In genomic region chr7:123548406-123548805, GRCh38 we compare ENCODE assay signal across 2 cellular contexts.
TF ChIP-seq lines count a peak whose summit lies in the region.

No MANE protein-coding gene starts in this region.

TF ChIP-seq in SK-N-SH treated with all-trans-retinoic acid at 6 μM for 48 hours, 23 proteins besides CTCF, POLR2A, EP300 and RAD21 (continued from another document):
- TF ChIP-seq, protein P1, sequence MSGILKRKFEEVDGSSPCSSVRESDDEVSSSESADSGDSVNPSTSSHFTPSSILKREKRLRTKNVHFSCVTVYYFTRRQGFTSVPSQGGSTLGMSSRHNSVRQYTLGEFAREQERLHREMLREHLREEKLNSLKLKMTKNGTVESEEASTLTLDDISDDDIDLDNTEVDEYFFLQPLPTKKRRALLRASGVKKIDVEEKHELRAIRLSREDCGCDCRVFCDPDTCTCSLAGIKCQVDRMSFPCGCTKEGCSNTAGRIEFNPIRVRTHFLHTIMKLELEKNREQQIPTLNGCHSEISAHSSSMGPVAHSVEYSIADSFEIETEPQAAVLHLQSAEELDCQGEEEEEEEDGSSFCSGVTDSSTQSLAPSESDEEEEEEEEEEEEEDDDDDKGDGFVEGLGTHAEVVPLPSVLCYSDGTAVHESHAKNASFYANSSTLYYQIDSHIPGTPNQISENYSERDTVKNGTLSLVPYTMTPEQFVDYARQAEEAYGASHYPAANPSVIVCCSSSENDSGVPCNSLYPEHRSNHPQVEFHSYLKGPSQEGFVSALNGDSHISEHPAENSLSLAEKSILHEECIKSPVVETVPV (CRISPR knock-in tag; IDR thresholded peaks at IDR 0.05): no peak
- TF ChIP-seq TOX (CRISPR knock-in tag; IDR thresholded peaks at IDR 0.05; ENCODE audit: borderline replicate concordance) (no peak), PPARA (CRISPR knock-in tag; IDR thresholded peaks at IDR 0.05; ENCODE audit: borderline replicate concordance) (no peak), SNAI2 (CRISPR knock-in tag; IDR thresholded peaks at IDR 0.05) (no peak), CSDC2 (CRISPR knock-in tag; IDR thresholded peaks at IDR 0.05) (no peak), BACH2 (CRISPR knock-in tag; IDR thresholded peaks at IDR 0.05; ENCODE audit: borderline replicate concordance) (no peak), GLIS3 (CRISPR knock-in tag; IDR thresholded peaks at IDR 0.05) (no peak), ZFP3 (CRISPR knock-in tag; IDR thresholded peaks at IDR 0.05) (no peak), RARB (CRISPR knock-in tag; IDR thresholded peaks at IDR 0.05) (no peak), ZFP30 (CRISPR knock-in tag; IDR thresholded peaks at IDR 0.05) (no peak), ZNF8 (CRISPR knock-in tag; IDR thresholded peaks at IDR 0.05) (no peak)
- TF ChIP-seq, protein P2, sequence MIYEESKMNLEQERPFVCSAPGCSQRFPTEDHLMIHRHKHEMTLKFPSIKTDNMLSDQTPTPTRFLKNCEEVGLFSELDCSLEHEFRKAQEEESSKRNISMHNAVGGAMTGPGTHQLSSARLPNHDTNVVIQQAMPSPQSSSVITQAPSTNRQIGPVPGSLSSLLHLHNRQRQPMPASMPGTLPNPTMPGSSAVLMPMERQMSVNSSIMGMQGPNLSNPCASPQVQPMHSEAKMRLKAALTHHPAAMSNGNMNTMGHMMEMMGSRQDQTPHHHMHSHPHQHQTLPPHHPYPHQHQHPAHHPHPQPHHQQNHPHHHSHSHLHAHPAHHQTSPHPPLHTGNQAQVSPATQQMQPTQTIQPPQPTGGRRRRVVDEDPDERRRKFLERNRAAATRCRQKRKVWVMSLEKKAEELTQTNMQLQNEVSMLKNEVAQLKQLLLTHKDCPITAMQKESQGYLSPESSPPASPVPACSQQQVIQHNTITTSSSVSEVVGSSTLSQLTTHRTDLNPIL (CRISPR knock-in tag; IDR thresholded peaks at IDR 0.05; ENCODE audit: low read depth): no peak

TF ChIP-seq in SK-N-SH, 30 proteins besides CTCF, POLR2A, EP300 and RAD21 (continued from another document):
- TF ChIP-seq, protein P3, sequence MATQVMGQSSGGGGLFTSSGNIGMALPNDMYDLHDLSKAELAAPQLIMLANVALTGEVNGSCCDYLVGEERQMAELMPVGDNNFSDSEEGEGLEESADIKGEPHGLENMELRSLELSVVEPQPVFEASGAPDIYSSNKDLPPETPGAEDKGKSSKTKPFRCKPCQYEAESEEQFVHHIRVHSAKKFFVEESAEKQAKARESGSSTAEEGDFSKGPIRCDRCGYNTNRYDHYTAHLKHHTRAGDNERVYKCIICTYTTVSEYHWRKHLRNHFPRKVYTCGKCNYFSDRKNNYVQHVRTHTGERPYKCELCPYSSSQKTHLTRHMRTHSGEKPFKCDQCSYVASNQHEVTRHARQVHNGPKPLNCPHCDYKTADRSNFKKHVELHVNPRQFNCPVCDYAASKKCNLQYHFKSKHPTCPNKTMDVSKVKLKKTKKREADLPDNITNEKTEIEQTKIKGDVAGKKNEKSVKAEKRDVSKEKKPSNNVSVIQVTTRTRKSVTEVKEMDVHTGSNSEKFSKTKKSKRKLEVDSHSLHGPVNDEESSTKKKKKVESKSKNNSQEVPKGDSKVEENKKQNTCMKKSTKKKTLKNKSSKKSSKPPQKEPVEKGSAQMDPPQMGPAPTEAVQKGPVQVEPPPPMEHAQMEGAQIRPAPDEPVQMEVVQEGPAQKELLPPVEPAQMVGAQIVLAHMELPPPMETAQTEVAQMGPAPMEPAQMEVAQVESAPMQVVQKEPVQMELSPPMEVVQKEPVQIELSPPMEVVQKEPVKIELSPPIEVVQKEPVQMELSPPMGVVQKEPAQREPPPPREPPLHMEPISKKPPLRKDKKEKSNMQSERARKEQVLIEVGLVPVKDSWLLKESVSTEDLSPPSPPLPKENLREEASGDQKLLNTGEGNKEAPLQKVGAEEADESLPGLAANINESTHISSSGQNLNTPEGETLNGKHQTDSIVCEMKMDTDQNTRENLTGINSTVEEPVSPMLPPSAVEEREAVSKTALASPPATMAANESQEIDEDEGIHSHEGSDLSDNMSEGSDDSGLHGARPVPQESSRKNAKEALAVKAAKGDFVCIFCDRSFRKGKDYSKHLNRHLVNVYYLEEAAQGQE (IDR thresholded peaks at IDR 0.05; ENCODE audit: low read depth, low read length): no peak
- no peak for TF ChIP-seq FOXM1 (IDR thresholded peaks at IDR 0.05; ENCODE audit: low read depth)
- TF ChIP-seq, protein P4, sequence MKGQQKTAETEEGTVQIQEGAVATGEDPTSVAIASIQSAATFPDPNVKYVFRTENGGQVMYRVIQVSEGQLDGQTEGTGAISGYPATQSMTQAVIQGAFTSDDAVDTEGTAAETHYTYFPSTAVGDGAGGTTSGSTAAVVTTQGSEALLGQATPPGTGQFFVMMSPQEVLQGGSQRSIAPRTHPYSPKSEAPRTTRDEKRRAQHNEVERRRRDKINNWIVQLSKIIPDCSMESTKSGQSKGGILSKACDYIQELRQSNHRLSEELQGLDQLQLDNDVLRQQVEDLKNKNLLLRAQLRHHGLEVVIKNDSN (IDR thresholded peaks at IDR 0.05; ENCODE audit: borderline replicate concordance, low read depth): no peak
- TF ChIP-seq NRF1 (IDR thresholded peaks at IDR 0.05; ENCODE audit: low read depth, low read length): no peak
- no peak for TF ChIP-seq MXI1 (IDR thresholded peaks at IDR 0.05; ENCODE audit: low read depth, low read length)
- TF ChIP-seq RFX5 (IDR thresholded peaks at IDR 0.05; ENCODE audit: low read length): no peak
- TF ChIP-seq TEAD4 (IDR thresholded peaks at IDR 0.05; ENCODE audit: borderline replicate concordance, insufficient read depth): no peak
- no peak for TF ChIP-seq ELF1 (IDR thresholded peaks at IDR 0.05)
- TF ChIP-seq TCF12 (IDR thresholded peaks at IDR 0.05): no peak
- no peak for TF ChIP-seq GATA2 (CRISPR knock-in tag; IDR thresholded peaks at IDR 0.05)
- no peak for TF ChIP-seq EZH2phosphoT487 (IDR thresholded peaks at IDR 0.05; ENCODE audit: borderline replicate concordance, low read depth)
- no peak for TF ChIP-seq PBX3 (IDR thresholded peaks at IDR 0.05)
- no peak for TF ChIP-seq JUND (IDR thresholded peaks at IDR 0.05)
- no peak for TF ChIP-seq ZBTB33 (IDR thresholded peaks at IDR 0.05; ENCODE audit: borderline replicate concordance, low read depth)
- TF ChIP-seq SIN3A (IDR thresholded peaks at IDR 0.05; ENCODE audit: borderline replicate concordance, low read depth, low read length): no peak
